9 cellular contexts compared by ENCODE assay signal in genomic region chr9:35791321-35791921, GRCh38. TPM values are rescaled to one million over a fixed set of nuclear protein-coding genes. Genes with fewer than 3 reads are reported as not detected.
DNase-seq lines count a peak whose midpoint lies in the region; ATAC-seq and TF ChIP-seq lines count a peak whose summit lies in the region.
"Had no signal": no experiment of that assay in that cellular context is flagged by ENCODE, and none has a peak within 500 bp of the region (broad histone marks: within the 10 kb centered on the region; RNA-seq: fewer than 3 reads in every experiment).

Gene NPR2 (plus strand): TSS chr9:35791591. CDS start chr9:35792409, 818 bp downstream.

- TF ChIP-seq POLR2A in prostate gland (IDR thresholded peaks at IDR 0.05), result no peak

- peak within 1 kb of the TSS; percentile 91 for H3K9ac ChIP-seq in adipocyte (ENCODE audit: low read length)

- ATAC-seq in GM21515 (IDR thresholded peaks at IDR 0.05; ENCODE audit: unreplicated experiment) (no peak), GM21526 (IDR thresholded peaks at IDR 0.05; ENCODE audit: low FRiP score, unreplicated experiment) (no peak)
- no peak for ATAC-seq in CD8-positive, alpha-beta T cell

- H3K27ac ChIP-seq in left ventricle myocardium inferior (replicated peaks) (peak within 1 kb of the TSS; percentile 91), prostate gland (peak within 1 kb of the TSS; percentile 70 to 76)
- H3K27ac ChIP-seq in CD8-positive, alpha-beta T cell (ENCODE audit: low read depth, low read length), result no peak within 1 kb of the TSS

- intact Hi-C loops in Caco-2 (cut with micrococcal nuclease; ENCODE audit: unreplicated experiment), result no loop called here
- intact Hi-C loops in left ventricle myocardium inferior (cut with micrococcal nuclease), result no loop called here
- intact Hi-C loops in prostate gland (cut with DNase I), result loop anchor here (2.0 kb wide), 1 partner anchor 35 kb away; no protein-coding TSS in a partner anchor
- intact Hi-C loops in CD8-positive, alpha-beta T cell (cut with DNase I, micrococcal nuclease), result no loop called here

- H3K4me3 Mint-ChIP-seq in Caco-2 (ENCODE audit: unreplicated experiment), result no peak within 1 kb of the TSS
- H3K4me3 Mint-ChIP-seq in CD8-positive, alpha-beta T cell, result no peak within 1 kb of the TSS

- H3K27ac Mint-ChIP-seq in Caco-2 (ENCODE audit: unreplicated experiment), result no peak within 1 kb of the TSS
- H3K27ac Mint-ChIP-seq in CD8-positive, alpha-beta T cell, result no peak within 1 kb of the TSS

- TF ChIP-seq CTCF in Caco-2 (IDR thresholded peaks at IDR 0.05; ENCODE audit: insufficient read depth in 1 of 2, low read depth in 1 of 2, low read length in 1 of 2, severe bottlenecking in 1 of 2, unreplicated experiment in 1 of 2) (no peak), left ventricle myocardium inferior (IDR thresholded peaks at IDR 0.05; ENCODE audit: borderline replicate concordance) (no peak), prostate gland (IDR thresholded peaks at IDR 0.05) (peak in 1 of 4 experiments; percentile 16)
- TF ChIP-seq CTCF in CD8-positive, alpha-beta T cell (IDR thresholded peaks at IDR 0.05), result no peak

- no peaks in the 10 kb centered on the region for H3K27me3 ChIP-seq in Caco-2 (replicated peaks; ENCODE audit: control insufficient read depth, insufficient read depth, low read length)
- no peaks in the 10 kb centered on the region for H3K27me3 ChIP-seq in adipocyte (replicated peaks; ENCODE audit: control insufficient read depth, insufficient read depth, low read length)
- no peaks in the 10 kb centered on the region for H3K27me3 ChIP-seq in left ventricle myocardium inferior (ENCODE audit: low read depth)
- no peaks in the 10 kb centered on the region for H3K27me3 ChIP-seq in prostate gland (replicated peaks; ENCODE audit: insufficient read depth)
- H3K27me3 ChIP-seq in CD8-positive, alpha-beta T cell (ENCODE audit: insufficient read depth, low read length), result no peaks in the 10 kb centered on the region

- CTCF ChIA-PET in Caco-2 (lab: Charles Lee), result no interaction called here
- CTCF ChIA-PET in CD8-positive, alpha-beta T cell (lab: Charles Lee), result interaction anchor here (0.7 to 2.5 kb wide), 3 partner anchors 91 to 97 kb away, joined by 3 to 12 read pairs (median 3); no protein-coding TSS in a partner anchor

- BruUV-seq in Caco-2 (replicated peaks; lab: Mats Ljungman, UMichigan), result no TSS peak

- H3K4me3 ChIP-seq in Caco-2 (ENCODE audit: low read depth, low read length), result no peak within 1 kb of the TSS
- H3K4me3 ChIP-seq in adipocyte (ENCODE audit: low read length), result peak within 1 kb of the TSS; percentile 81
- peak within 1 kb of the TSS; percentile 78 for H3K4me3 ChIP-seq in left ventricle myocardium inferior
- H3K4me3 ChIP-seq in prostate gland, result peak within 1 kb of the TSS; percentile 41 to 50
- H3K4me3 ChIP-seq in CD8-positive, alpha-beta T cell (ENCODE audit: low read depth, low read length), result no peak within 1 kb of the TSS
- H3K4me3 ChIP-seq: GM12878 had no signal

- H3K4me1 Mint-ChIP-seq in Caco-2 (ENCODE audit: low read depth, unreplicated experiment), result peaks cover 4% of the 10 kb centered on the region
- peaks cover 4% of the 10 kb centered on the region for H3K4me1 Mint-ChIP-seq in CD8-positive, alpha-beta T cell (ENCODE audit: low read depth)

- WGBS in prostate gland, result 13% methylated on average over 28 of the region's 62 CpGs

- no peaks in the 10 kb centered on the region for H3K36me3 Mint-ChIP-seq in Caco-2 (ENCODE audit: insufficient read depth, unreplicated experiment)
- H3K36me3 Mint-ChIP-seq in CD8-positive, alpha-beta T cell, result peaks cover 33% of the 10 kb centered on the region

- H3K9me3 ChIP-seq in Caco-2, result no peaks in the 10 kb centered on the region
- no peaks in the 10 kb centered on the region for H3K9me3 ChIP-seq in adipocyte (ENCODE audit: control insufficient read depth, low read length)
- no peaks in the 10 kb centered on the region for H3K9me3 ChIP-seq in left ventricle myocardium inferior (replicated peaks)
- no peaks in the 10 kb centered on the region for H3K9me3 ChIP-seq in prostate gland
- H3K9me3 ChIP-seq in CD8-positive, alpha-beta T cell (ENCODE audit: low read length), result no peaks in the 10 kb centered on the region

- DNase-seq in Caco-2, result no peak
- peak; percentile 86 for DNase-seq in adipocyte (ENCODE audit: low read depth)
- DNase-seq in left ventricle myocardium inferior, result peak; percentile 55
- no peak for DNase-seq in prostate gland (ENCODE audit: low spot score)
- no peak for DNase-seq in CD8-positive, alpha-beta T cell
- no peak for DNase-seq in OCI-M2 (lab: John Stamatoyannopoulos, UW; ENCODE audit: unreplicated experiment)

- H3K36me3 ChIP-seq in Caco-2 (ENCODE audit: control insufficient read depth, insufficient read depth, low read length), result 0 out of 2 replicates have a peak, but pooled peaks cover 1% of the 10 kb centered on the region
- H3K36me3 ChIP-seq in adipocyte (ENCODE audit: control insufficient read depth, insufficient read depth, low read length, severe bottlenecking), result no peaks in the 10 kb centered on the region
- no peaks in the 10 kb centered on the region for H3K36me3 ChIP-seq in left ventricle myocardium inferior
- H3K36me3 ChIP-seq in prostate gland, result no peaks in the 10 kb centered on the region
- no peaks in the 10 kb centered on the region for H3K36me3 ChIP-seq in CD8-positive, alpha-beta T cell (ENCODE audit: insufficient read depth, low read length)

- POLR2A ChIA-PET in Caco-2 (lab: Charles Lee), result no interaction called here
- POLR2A ChIA-PET in CD8-positive, alpha-beta T cell (lab: Charles Lee), result no interaction called here

- no peaks in the 10 kb centered on the region for H3K27me3 Mint-ChIP-seq in Caco-2 (ENCODE audit: insufficient read depth, unreplicated experiment)
- H3K27me3 Mint-ChIP-seq in CD8-positive, alpha-beta T cell (ENCODE audit: low read depth), result no peaks in the 10 kb centered on the region

- H3K4me1 ChIP-seq in Caco-2 (peaks cover 8% of the 10 kb centered on the region; the same call in 1 of the 2 replicates), adipocyte (ENCODE audit: control insufficient read depth, insufficient read depth, low read length) (peaks cover 55% of the 10 kb centered on the region), left ventricle myocardium inferior (peaks cover 56% of the 10 kb centered on the region), prostate gland (replicated peaks) (no peaks in the 10 kb centered on the region)
- H3K4me1 ChIP-seq in CD8-positive, alpha-beta T cell (ENCODE audit: insufficient read depth, low read length), result no peaks in the 10 kb centered on the region

- H3K9me3 Mint-ChIP-seq in Caco-2 (ENCODE audit: unreplicated experiment), result no peaks in the 10 kb centered on the region
- no peaks in the 10 kb centered on the region for H3K9me3 Mint-ChIP-seq in CD8-positive, alpha-beta T cell

RNA-seq across cellular contexts. Expression of gene NPR2, which starts in this region (rescaled TPM):
- total RNA-seq in Caco-2 (2022), result 40.5 and 44.1 TPM in 2 replicates
- 24.2 TPM for total RNA-seq in left ventricle myocardium inferior
- 10 to 100 TPM; 17.3 to 33.2 TPM for total RNA-seq in prostate gland
- total RNA-seq in CD8-positive, alpha-beta T cell, result 1 to 10 TPM; 2.0 to 2.9 TPM

Comparison
In these comparisons a context has a peak if more than half of its experiments do, and no peak if none do; other contexts are left out.
1. DNase-seq: peak in adipocyte (single experiment) and left ventricle myocardium inferior (single experiment); none in Caco-2 (0 of 2), prostate gland (single experiment), CD8-positive, alpha-beta T cell (0 of 7) and OCI-M2 (single experiment).
2. H3K4me3 ChIP-seq: peak in adipocyte (single experiment), left ventricle myocardium inferior (single experiment) and prostate gland (2 of 2); none in Caco-2 (single experiment) and CD8-positive, alpha-beta T cell (single experiment).